In genomic region chr12:28938581-28939301, GRCh38 we compare ENCODE assay signal across 25 cellular contexts.
DNase-seq lines count a peak whose midpoint lies in the region; ATAC-seq, FAIRE-seq and TF ChIP-seq lines count a peak whose summit lies in the region.
"Had no signal": no experiment of that assay in that cellular context is flagged by ENCODE, and none has a peak within 500 bp of the region (broad histone marks: within the 10 kb centered on the region; RNA-seq: fewer than 3 reads in every experiment).

No MANE protein-coding gene starts in this region.

- H3K36me3 ChIP-seq in brain microvascular endothelial cell (replicated peaks) (no peaks in the 10 kb centered on the region), keratinocyte (ENCODE audit: control insufficient read depth in 2 of 2, extremely low read depth in 1 of 2, insufficient read depth in 2 of 2, low read length in 2 of 2) (no peaks in the 10 kb centered on the region)
- H3K36me3 ChIP-seq: lower lobe of right lung, neutrophil had no signal

- DNase-seq in DMS 273 (lab: John Stamatoyannopoulos, UW; ENCODE audit: unreplicated experiment) = peak; percentile 1
- no peak for DNase-seq in DMS 273 treated with DMSO at 0.1 percent for 48 hours (lab: John Stamatoyannopoulos, UW)
- no peak for DNase-seq in brain microvascular endothelial cell
- no peak for DNase-seq in keratinocyte (ENCODE audit: low read depth, low spot score)
- DNase-seq in type B pancreatic cell (ENCODE audit: extremely low spot score, unreplicated experiment) = no peak
- no peak for DNase-seq in LoVo (ENCODE audit: low spot score)
- DNase-seq in DMS153 treated with DMSO at 0.1 percent for 48 hours (lab: John Stamatoyannopoulos, UW; ENCODE audit: unreplicated experiment) = no peak
- DNase-seq: activated CD4-positive, alpha-beta memory T cell treated with anti-CD3 and anti-CD28 coated beads, Interleukin-2, amount 10 ng/mL, durations not matched to agents 7 days and 5 days; activated CD4-positive, CD25-positive, alpha-beta regulatory T cell; activated gamma-delta T cell treated with Interleukin-2 at 50 U/mL for 16 hours; activated T-cell treated with anti-CD3 and anti-CD28 coated beads for 4 hours; AML-193; cortex of kidney; DND-41; lower lobe of right lung; NCI-H1092; NCI-H526; stimulated activated CD4-positive, alpha-beta T cell treated with anti-CD3 and anti-CD28 coated beads, Interleukin-4, amount 100 ng/mL, for 24 hours; stimulated activated naive CD4-positive, alpha-beta T cell treated with Interleukin-2 at 50 U/mL for 16 hours had no signal

- no peaks in the 10 kb centered on the region for H3K4me1 Mint-ChIP-seq in type B pancreatic cell (ENCODE audit: unreplicated experiment)
- H3K4me1 Mint-ChIP-seq: activated CD4-positive, alpha-beta memory T cell treated with anti-CD3 and anti-CD28 coated beads, Interleukin-2, amount 10 ng/mL, durations not matched to agents 7 days and 5 days had no signal

- no peak overlapping the region for H3K4me3 ChIP-seq in brain microvascular endothelial cell (ENCODE audit: low read depth, low read length)
- H3K4me3 ChIP-seq in keratinocyte (ENCODE audit: control insufficient read depth in 2 of 3, extremely low read depth in 1 of 3, insufficient read depth in 2 of 3, low read depth in 1 of 3, low read length in 3 of 3) = peak overlapping the region in 1 of 3 experiments; percentile 35
- H3K4me3 ChIP-seq: lower lobe of right lung had no signal

- in situ Hi-C loops in brain microvascular endothelial cell (cut with HindIII; ENCODE audit: low pct_ligation_motif_present, low sequenced_read_pairs) = no loop called here

- no peaks in the 10 kb centered on the region for H3K9me3 ChIP-seq in keratinocyte (ENCODE audit: control insufficient read depth, low read depth, low read length)
- H3K9me3 ChIP-seq: lower lobe of right lung, neutrophil had no signal

- H3K27me3 ChIP-seq in brain microvascular endothelial cell (replicated peaks) (no peaks in the 10 kb centered on the region), keratinocyte (ENCODE audit: control insufficient read depth, extremely low read depth, insufficient read depth, low read length) (no peaks in the 10 kb centered on the region)
- H3K27me3 ChIP-seq: neutrophil had no signal

- H3K27ac ChIP-seq in brain microvascular endothelial cell = peak overlapping the region; percentile 69
- peak overlapping the region; percentile 80 for H3K27ac ChIP-seq in keratinocyte (ENCODE audit: control insufficient read depth, insufficient read depth, low read length)
- H3K27ac ChIP-seq: 22Rv1, KMS-11, lower lobe of right lung, neutrophil had no signal

- no peak for ATAC-seq in HG02884 (IDR thresholded peaks at IDR 0.05; ENCODE audit: unreplicated experiment)
- ATAC-seq: lower lobe of right lung had no signal

- H2AFZ ChIP-seq in keratinocyte (ENCODE audit: control insufficient read depth, low read length) = peak overlapping the region; percentile 18

- H3K36me3 Mint-ChIP-seq in type B pancreatic cell = peaks cover 3% of the 10 kb centered on the region

- H3K4me2 ChIP-seq in keratinocyte (ENCODE audit: control insufficient read depth, extremely low read depth, insufficient read depth, low read depth, low read length) = peak overlapping the region; percentile 63
- H3K4me2 ChIP-seq: KMS-11 had no signal

- FAIRE-seq in keratinocyte (lab: Jason Lieb, UNC) = peak; percentile 79
- FAIRE-seq: GM12892, HTR-8/SVneo had no signal

- H3K4me3 Mint-ChIP-seq in type B pancreatic cell = no peak overlapping the region
- H3K4me3 Mint-ChIP-seq: activated CD4-positive, alpha-beta memory T cell treated with anti-CD3 and anti-CD28 coated beads, Interleukin-2, amount 10 ng/mL, durations not matched to agents 7 days and 5 days had no signal

- dilution Hi-C loops in keratinocyte (cut with MboI; ENCODE audit: extremely low pct_ligation_motif_present, low sequenced_read_pairs) = no loop called here

- no peaks in the 10 kb centered on the region for H3K27me3 Mint-ChIP-seq in type B pancreatic cell
- H3K27me3 Mint-ChIP-seq: activated CD4-positive, alpha-beta memory T cell treated with anti-CD3 and anti-CD28 coated beads, Interleukin-2, amount 10 ng/mL, durations not matched to agents 7 days and 5 days had no signal

- no peaks in the 10 kb centered on the region for H3K9me1 ChIP-seq in keratinocyte (ENCODE audit: control insufficient read depth, extremely low read depth, insufficient read depth, low read length)

- H3K4me1 ChIP-seq in keratinocyte (ENCODE audit: control insufficient read depth, extremely low read depth, insufficient read depth, low read length) = peaks cover 65% of the 10 kb centered on the region
- H3K4me1 ChIP-seq: lower lobe of right lung had no signal

- TF ChIP-seq CTCF in brain microvascular endothelial cell (IDR thresholded peaks at IDR 0.05; ENCODE audit: low read depth, low read length, missing control alignments) = no peak
- no peak for TF ChIP-seq CTCF in keratinocyte (optimal IDR thresholded peaks at IDR 0.05 in 1 of 3, IDR thresholded peaks at IDR 0.05 in 1 of 3, conservative IDR thresholded peaks at IDR 0.05 in 1 of 3; ENCODE audit: extremely low read depth in 1 of 3, insufficient read depth in 2 of 3, low read length in 3 of 3)
- TF ChIP-seq CTCF in type B pancreatic cell (conservative IDR thresholded peaks at IDR 0.05) = no peak

- H3K9ac ChIP-seq in keratinocyte (ENCODE audit: control insufficient read depth, extremely low read depth, insufficient read depth, low read length) = peak overlapping the region; percentile 54
- H3K9ac ChIP-seq: KMS-11 had no signal

- H3K79me2 ChIP-seq in keratinocyte (ENCODE audit: control insufficient read depth, insufficient read depth, low read length) = no peaks in the 10 kb centered on the region

- H4K20me1 ChIP-seq in keratinocyte (ENCODE audit: control insufficient read depth, extremely low read depth, insufficient read depth, low read length) = no peaks in the 10 kb centered on the region

- H3K27ac Mint-ChIP-seq in type B pancreatic cell = peak overlapping the region; percentile 5
- H3K27ac Mint-ChIP-seq: activated CD4-positive, alpha-beta memory T cell treated with anti-CD3 and anti-CD28 coated beads, Interleukin-2, amount 10 ng/mL, durations not matched to agents 7 days and 5 days had no signal

- H3K9me3 Mint-ChIP-seq in type B pancreatic cell = no peaks in the 10 kb centered on the region
- H3K9me3 Mint-ChIP-seq: activated CD4-positive, alpha-beta memory T cell treated with anti-CD3 and anti-CD28 coated beads, Interleukin-2, amount 10 ng/mL, durations not matched to agents 7 days and 5 days had no signal
